13 cellular contexts compared by ENCODE assay signal in genomic region chr20:25293910-25294458, GRCh38. TPM values are rescaled to one million over a fixed set of nuclear protein-coding genes. Genes with fewer than 3 reads are reported as not detected.
DNase-seq lines count a peak whose midpoint lies in the region; ATAC-seq and TF ChIP-seq lines count a peak whose summit lies in the region.
"Had no signal": no experiment of that assay in that cellular context is flagged by ENCODE, and none has a peak within 500 bp of the region (broad histone marks: within the 10 kb centered on the region; RNA-seq: fewer than 3 reads in every experiment).

No MANE protein-coding gene starts in this region.

- no peaks in the 10 kb centered on the region for H3K9me2 ChIP-seq in HCT116 (ENCODE audit: insufficient read depth)

- ATAC-seq in HCT116 (no peak), HG02623 (IDR thresholded peaks at IDR 0.05; ENCODE audit: unreplicated experiment) (no peak)
- no peak for ATAC-seq in stimulated activated effector memory CD8-positive, alpha-beta T cell treated with anti-CD3 and anti-CD28 coated beads, Interleukin-12 subunit alpha, Interleukin-12 subunit beta, amount 100 ng/mL, for 72 hours

- H3K4me2 ChIP-seq in HCT116 (ENCODE audit: low read length) = no peak overlapping the region

- no peaks in the 10 kb centered on the region for H3K9me3 Mint-ChIP-seq in stimulated activated effector memory CD8-positive, alpha-beta T cell treated with anti-CD3 and anti-CD28 coated beads, Interleukin-12 subunit alpha, Interleukin-12 subunit beta, amount 100 ng/mL, for 72 hours
- H3K9me3 Mint-ChIP-seq: activated naive CD4-positive, alpha-beta T cell treated with anti-CD3 and anti-CD28 coated beads for 36 hours; T-helper 1 cell treated with Interleukin-12 subunit alpha and Interleukin-12 subunit beta and Interleukin-4 antibody, amounts not matched to agents 30 μg/mL and 1 μg/mL, for 36 hours had no signal

- intact Hi-C loops in HCT116 (cut with micrococcal nuclease) = loop anchor here (1.0 kb wide), 1 partner anchor 105 kb away; no protein-coding TSS in a partner anchor
- intact Hi-C loops in esophagus squamous epithelium (cut with DNase I) = loop anchor here (10.0 kb wide), 1 partner anchor 101 kb away; the partner anchor contains the start of gene ABHD12

- no peak overlapping the region for H3K4me3 ChIP-seq in HCT116 (replicated peaks in 1 of 2; ENCODE audit: low read depth in 1 of 2, low read length in 2 of 2)
- H3K4me3 ChIP-seq in esophagus squamous epithelium = no peak overlapping the region
- H3K4me3 ChIP-seq: body of pancreas, left lung had no signal

- DNase-seq in HCT116 (ENCODE audit: low read depth, low spot score) = no peak
- no peak for DNase-seq in RWPE1 (ENCODE audit: low spot score)
- DNase-seq in esophagus squamous epithelium (lab: John Stamatoyannopoulos, UW) = no peak
- DNase-seq in stimulated activated effector memory CD8-positive, alpha-beta T cell treated with anti-CD3 and anti-CD28 coated beads, Interleukin-12 subunit alpha, Interleukin-12 subunit beta, amount 100 ng/mL, for 72 hours (ENCODE audit: low spot score in 2 of 2) = no peak
- DNase-seq in hypothalamus (lab: John Stamatoyannopoulos, UW) = no peak
- DNase-seq in erythroblast (lab: John Stamatoyannopoulos, UW) = no peak
- DNase-seq: NCI-H1436 treated with DMSO at 0.1 percent for 48 hours; NK-92 treated with Interleukin-12 subunit alpha and Interleukin-12 subunit beta, amount 100 ng/mL, for 24 hours had no signal

- RAD21 ChIA-PET in HCT116 (lab: Charles Lee; ENCODE audit: low non-redundant PET in 1 of 2, low total read pairs in 2 of 2, uncharacterized antibody in 2 of 2, unreplicated experiment in 2 of 2) = interaction anchor here in 1 of 2 experiments (0.6 kb wide), 1 partner anchor 104 kb away, joined by 3 read pairs; no protein-coding TSS in a partner anchor

- peaks cover 62% of the 10 kb centered on the region for H3K36me3 Mint-ChIP-seq in stimulated activated effector memory CD8-positive, alpha-beta T cell treated with anti-CD3 and anti-CD28 coated beads, Interleukin-12 subunit alpha, Interleukin-12 subunit beta, amount 100 ng/mL, for 72 hours

- TF ChIP-seq POLR2A in HCT116 (IDR thresholded peaks at IDR 0.05; ENCODE audit: borderline replicate concordance, extremely low read depth, insufficient read depth, insufficient read length) = no peak
- no peak for TF ChIP-seq POLR2A in esophagus squamous epithelium (IDR thresholded peaks at IDR 0.05)
- no peak for TF ChIP-seq POLR2A in erythroblast (IDR thresholded peaks at IDR 0.05; ENCODE audit: low read length)

- no peak for TF ChIP-seq RAD21 in HCT116 (IDR thresholded peaks at IDR 0.05; ENCODE audit: low read depth)

- no TSS peak for BruUV-seq in HCT116 (replicated peaks; lab: Mats Ljungman, UMichigan)

- no peaks in the 10 kb centered on the region for H3K4me1 Mint-ChIP-seq in stimulated activated effector memory CD8-positive, alpha-beta T cell treated with anti-CD3 and anti-CD28 coated beads, Interleukin-12 subunit alpha, Interleukin-12 subunit beta, amount 100 ng/mL, for 72 hours

- no peaks in the 10 kb centered on the region for H3K79me2 ChIP-seq in HCT116 (ENCODE audit: insufficient read depth, low read length)

- peaks cover 6 to 8% of the 10 kb centered on the region in 2 experiments; a peak in 2 of 4 replicates for H3K36me3 ChIP-seq in HCT116 (ENCODE audit: control insufficient read depth in 1 of 2, insufficient read depth in 2 of 2, low read length in 2 of 2)
- H3K36me3 ChIP-seq in esophagus squamous epithelium = peaks cover 22 to 99% (median 34%) of the 10 kb centered on the region in 3 donors

- CTCF ChIA-PET in HCT116 (lab: Charles Lee) = interaction anchor here (0.8 to 5.0 kb wide), 3 partner anchors 14 to 300 kb away, joined by 3 to 44 read pairs (median 3); no protein-coding TSS in a partner anchor
- CTCF ChIA-PET in RWPE1 (lab: Yijun Ruan, JAX) = interaction anchor here (1.6 kb wide), 1 partner anchor 105 kb away, joined by 9 read pairs; no protein-coding TSS in a partner anchor

- no peak overlapping the region for H2AFZ ChIP-seq in HCT116 (ENCODE audit: low read depth, low read length, poor library complexity, severe bottlenecking)

- H3K9me3 ChIP-seq in HCT116 (ENCODE audit: control insufficient read depth in 1 of 2, insufficient read depth in 1 of 2, low read depth in 1 of 2, low read length in 2 of 2) (no peaks in the 10 kb centered on the region), esophagus squamous epithelium (no peaks in the 10 kb centered on the region)
- H3K9me3 ChIP-seq: body of pancreas, left lung had no signal

- H3K27ac Mint-ChIP-seq in stimulated activated effector memory CD8-positive, alpha-beta T cell treated with anti-CD3 and anti-CD28 coated beads, Interleukin-12 subunit alpha, Interleukin-12 subunit beta, amount 100 ng/mL, for 72 hours = peak overlapping the region; percentile 56
- H3K27ac Mint-ChIP-seq: T-helper 1 cell treated with Interleukin-12 subunit alpha and Interleukin-12 subunit beta and Interleukin-4 antibody, amounts not matched to agents 30 μg/mL and 1 μg/mL, for 36 hours had no signal

- H3K4me3 Mint-ChIP-seq in stimulated activated effector memory CD8-positive, alpha-beta T cell treated with anti-CD3 and anti-CD28 coated beads, Interleukin-12 subunit alpha, Interleukin-12 subunit beta, amount 100 ng/mL, for 72 hours = no peak overlapping the region
- H3K4me3 Mint-ChIP-seq: activated naive CD4-positive, alpha-beta T cell treated with anti-CD3 and anti-CD28 coated beads for 36 hours; T-helper 1 cell treated with Interleukin-12 subunit alpha and Interleukin-12 subunit beta and Interleukin-4 antibody, amounts not matched to agents 30 μg/mL and 1 μg/mL, for 36 hours had no signal

- H3K27ac ChIP-seq in HCT116 (ENCODE audit: low read depth, low read length) (peak overlapping the region; percentile 0; the same call in 1 of the 2 replicates), RWPE1 (peak overlapping the region; percentile 73), esophagus squamous epithelium (peak overlapping the region in 3 of 4 donors; percentile 9 to 75 (median 34))
- H3K27ac ChIP-seq: left lung had no signal

- H4K20me1 ChIP-seq in HCT116 (ENCODE audit: insufficient read depth) = no peaks in the 10 kb centered on the region

- POLR2A ChIA-PET in HCT116 (lab: Charles Lee) = no interaction called here
- POLR2A ChIA-PET in RWPE1 (lab: Yijun Ruan, JAX; ENCODE audit: low non-redundant PET) = no interaction called here

- no peak overlapping the region for H3K9ac ChIP-seq in HCT116 (ENCODE audit: low read length)

- TF ChIP-seq CTCF in HCT116 (IDR thresholded peaks at IDR 0.05 in 2 of 3, conservative IDR thresholded peaks at IDR 0.05 in 1 of 3; ENCODE audit: borderline replicate concordance in 1 of 3, insufficient read depth in 1 of 3, low read depth in 2 of 3, low read length in 2 of 3) = no peak
- no peak for TF ChIP-seq CTCF in RWPE1 (conservative IDR thresholded peaks at IDR 0.05; ENCODE audit: low read depth)
- no peak for TF ChIP-seq CTCF in esophagus squamous epithelium (IDR thresholded peaks at IDR 0.05)

- WGBS in esophagus squamous epithelium, 2 donors = 76 to 77% methylated on average over 2 to 5 of the region's 13 CpGs

- peaks cover 10 to 17% of the 10 kb centered on the region in 2 experiments; a peak in 3 of 4 replicates for H3K4me1 ChIP-seq in HCT116 (ENCODE audit: control insufficient read depth in 1 of 2, insufficient read depth in 2 of 2, low read length in 2 of 2)
- H3K4me1 ChIP-seq in esophagus squamous epithelium = peaks cover 22 to 58% (median 42%) of the 10 kb centered on the region in 3 donors

- no peaks in the 10 kb centered on the region for H3K27me3 ChIP-seq in HCT116 (ENCODE audit: insufficient read depth, low read length)
- no peaks in the 10 kb centered on the region for H3K27me3 ChIP-seq in esophagus squamous epithelium
- H3K27me3 ChIP-seq: body of pancreas, left lung had no signal

TF ChIP-seq in HCT116, 20 proteins besides CTCF, POLR2A, EP300 and RAD21:
- TF ChIP-seq YY1 (IDR thresholded peaks at IDR 0.05; ENCODE audit: extremely low read depth, insufficient replicate concordance, low read depth, low read length) = no peak
- no peak for TF ChIP-seq ZFX (IDR thresholded peaks at IDR 0.05)
- TF ChIP-seq POLR2AphosphoS5 (IDR thresholded peaks at IDR 0.05; ENCODE audit: low read depth, low read length) = no peak
- TF ChIP-seq, protein P1, sequence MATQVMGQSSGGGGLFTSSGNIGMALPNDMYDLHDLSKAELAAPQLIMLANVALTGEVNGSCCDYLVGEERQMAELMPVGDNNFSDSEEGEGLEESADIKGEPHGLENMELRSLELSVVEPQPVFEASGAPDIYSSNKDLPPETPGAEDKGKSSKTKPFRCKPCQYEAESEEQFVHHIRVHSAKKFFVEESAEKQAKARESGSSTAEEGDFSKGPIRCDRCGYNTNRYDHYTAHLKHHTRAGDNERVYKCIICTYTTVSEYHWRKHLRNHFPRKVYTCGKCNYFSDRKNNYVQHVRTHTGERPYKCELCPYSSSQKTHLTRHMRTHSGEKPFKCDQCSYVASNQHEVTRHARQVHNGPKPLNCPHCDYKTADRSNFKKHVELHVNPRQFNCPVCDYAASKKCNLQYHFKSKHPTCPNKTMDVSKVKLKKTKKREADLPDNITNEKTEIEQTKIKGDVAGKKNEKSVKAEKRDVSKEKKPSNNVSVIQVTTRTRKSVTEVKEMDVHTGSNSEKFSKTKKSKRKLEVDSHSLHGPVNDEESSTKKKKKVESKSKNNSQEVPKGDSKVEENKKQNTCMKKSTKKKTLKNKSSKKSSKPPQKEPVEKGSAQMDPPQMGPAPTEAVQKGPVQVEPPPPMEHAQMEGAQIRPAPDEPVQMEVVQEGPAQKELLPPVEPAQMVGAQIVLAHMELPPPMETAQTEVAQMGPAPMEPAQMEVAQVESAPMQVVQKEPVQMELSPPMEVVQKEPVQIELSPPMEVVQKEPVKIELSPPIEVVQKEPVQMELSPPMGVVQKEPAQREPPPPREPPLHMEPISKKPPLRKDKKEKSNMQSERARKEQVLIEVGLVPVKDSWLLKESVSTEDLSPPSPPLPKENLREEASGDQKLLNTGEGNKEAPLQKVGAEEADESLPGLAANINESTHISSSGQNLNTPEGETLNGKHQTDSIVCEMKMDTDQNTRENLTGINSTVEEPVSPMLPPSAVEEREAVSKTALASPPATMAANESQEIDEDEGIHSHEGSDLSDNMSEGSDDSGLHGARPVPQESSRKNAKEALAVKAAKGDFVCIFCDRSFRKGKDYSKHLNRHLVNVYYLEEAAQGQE (IDR thresholded peaks at IDR 0.05; ENCODE audit: low read depth) = no peak

RNA-seq across cellular contexts. Expression of gene PYGB, which starts 46.1 kb away (rescaled TPM):
- total RNA-seq in HCT116 (2021; ENCODE audit: unreplicated experiment) (87.8 TPM), esophagus squamous epithelium (100 to 1,000 TPM in 2 of 4 donors, 10 to 100 TPM in 2; 70.8 to 127 (median 95.6) TPM)
- 108 TPM in 2 replicates for polyA plus RNA-seq in HCT116 (2012)

Comparison
In these comparisons a context has a peak if more than half of its experiments do, and no peak if none do; other contexts are left out.
1. H3K27ac ChIP-seq: peak in every context shown above with its lines; median percentile 73 in RWPE1; 34 in esophagus squamous epithelium; 0 in HCT116.